Comparison of ENCODE assay signal across 8 cellular contexts in genomic region chr9:106916491-106917235, GRCh38. TPM values are rescaled to one million over a fixed set of nuclear protein-coding genes. Genes with fewer than 3 reads are reported as not detected.
A peak's percentile ranks its signal among the peaks of the same experiment; 100 is the strongest.
DNase-seq lines count a peak whose midpoint lies in the region; ATAC-seq and TF ChIP-seq lines count a peak whose summit lies in the region.

No MANE protein-coding gene starts in this region.

- no peak overlapping the region for H3K27ac Mint-ChIP-seq in T-helper 2 cell treated with Interferon-gamma antibody and Interleukin-4, amounts not matched to agents 5 μg/mL and 100 μg/mL, for 36 hours

- H3K4me1 Mint-ChIP-seq in T-helper 2 cell treated with Interferon-gamma antibody and Interleukin-4, amounts not matched to agents 5 μg/mL and 100 μg/mL, for 36 hours (ENCODE audit: low read depth): peaks cover 3% of the 10 kb centered on the region

- no peak overlapping the region for H3K4me3 Mint-ChIP-seq in T-helper 2 cell treated with Interferon-gamma antibody and Interleukin-4, amounts not matched to agents 5 μg/mL and 100 μg/mL, for 36 hours

- no peaks in the 10 kb centered on the region for H3K36me3 Mint-ChIP-seq in T-helper 2 cell treated with Interferon-gamma antibody and Interleukin-4, amounts not matched to agents 5 μg/mL and 100 μg/mL, for 36 hours (ENCODE audit: low read depth)

- H3K9me3 Mint-ChIP-seq in T-helper 2 cell treated with Interferon-gamma antibody and Interleukin-4, amounts not matched to agents 5 μg/mL and 100 μg/mL, for 36 hours: peaks cover 4% of the 10 kb centered on the region

- DNase-seq in ELF-1 (ENCODE audit: low read depth, low spot score) (peak; percentile 49), RPMI7951 (ENCODE audit: low read depth) (peak; percentile 92), fibroblast of pulmonary artery (ENCODE audit: low read depth) (peak; percentile 90), omental fat pad (ENCODE audit: low spot score) (no peak), NAMALWA (ENCODE audit: low spot score) (no peak), GM20000 (ENCODE audit: low spot score) (no peak)
- no peak for DNase-seq in T-helper 2 cell treated with Interferon-gamma antibody and Interleukin-4, amounts not matched to agents 5 μg/mL and 100 μg/mL, for 36 hours (ENCODE audit: low spot score)
- DNase-seq in activated CD4-positive, alpha-beta T cell treated with anti-CD3 and anti-CD28 coated beads, Interleukin-2, amount 50 U/mL, for 4 hours: no peak

- H3K27me3 Mint-ChIP-seq in T-helper 2 cell treated with Interferon-gamma antibody and Interleukin-4, amounts not matched to agents 5 μg/mL and 100 μg/mL, for 36 hours (ENCODE audit: low read depth): no peaks in the 10 kb centered on the region

- TF ChIP-seq CTCF in fibroblast of pulmonary artery (IDR thresholded peaks at IDR 0.05; ENCODE audit: low read length, missing control alignments) (no peak), omental fat pad (IDR thresholded peaks at IDR 0.05) (no peak), GM20000 (IDR thresholded peaks at IDR 0.05; ENCODE audit: extremely low read depth, missing control alignments) (no peak)

- peak; percentile 74 for ATAC-seq in omental fat pad (ENCODE audit: low FRiP score)

- no peak overlapping the region for H3K4me3 ChIP-seq in fibroblast of pulmonary artery (replicated peaks; ENCODE audit: low read depth, low read length)

RNA-seq across cellular contexts. Expression of gene ZNF462, which starts 53.7 kb away (rescaled TPM):
- total RNA-seq in RPMI7951 (2014; rRNA removed; shearing (Covaris generic)): 10.0 and 14.2 TPM in 2 replicates
- 10 to 100 TPM; 16.2 to 18.5 (median 16.7) TPM for total RNA-seq in omental fat pad

Comparison
In these comparisons a context has a peak if more than half of its experiments do, and no peak if none do; other contexts are left out.
1. DNase-seq: peak in ELF-1 (single experiment), RPMI7951 (single experiment) and fibroblast of pulmonary artery (single experiment); none in omental fat pad (single experiment), T-helper 2 cell treated with Interferon-gamma antibody and Interleukin-4, amounts not matched to agents 5 μg/mL and 100 μg/mL, for 36 hours (single experiment), NAMALWA (single experiment), activated CD4-positive, alpha-beta T cell treated with anti-CD3 and anti-CD28 coated beads, Interleukin-2, amount 50 U/mL, for 4 hours (0 of 2) and GM20000 (single experiment).